ENCODE assay signal across 18 cellular contexts in genomic region chr5:57842376-57843015, GRCh38.
DNase-seq lines count a peak whose midpoint lies in the region; ATAC-seq and TF ChIP-seq lines count a peak whose summit lies in the region.
"Had no signal": no experiment of that assay in that cellular context is flagged by ENCODE, and none has a peak within 500 bp of the region (broad histone marks: within the 10 kb centered on the region; RNA-seq: fewer than 3 reads in every experiment).

No MANE protein-coding gene starts in this region.

- H2AFZ ChIP-seq in mammary epithelial cell (ENCODE audit: low read depth, low read length) = peak overlapping the region; percentile 44

- no peak for DNase-seq in AG04450 (ENCODE audit: low read depth, low spot score)
- peak; percentile 41 for DNase-seq in LHCN-M2 (ENCODE audit: low read depth)
- no peak for DNase-seq in mammary epithelial cell
- no peak for DNase-seq in activated T-cell treated with anti-CD3 and anti-CD28 coated beads for 4 hours
- DNase-seq in colonic mucosa = no peak
- DNase-seq: activated T-cell treated with anti-CD3 and anti-CD28 coated beads, Interleukin-2, amount 50 U/mL, for 4 hours; effector CD4-positive, alpha-beta T cell; left cardiac atrium; naive B cell; NCI-H187 treated with DMSO at 0.1 percent for 48 hours; stimulated activated CD4-positive, alpha-beta T cell treated with anti-CD3 and anti-CD28 coated beads, Interleukin-15, amount 100 ng/mL, for 24 hours; stomach; uterus had no signal

- no peak for ATAC-seq in HG03432 (IDR thresholded peaks at IDR 0.05; ENCODE audit: unreplicated experiment)
- no peak for ATAC-seq in HG02588 (IDR thresholded peaks at IDR 0.05; ENCODE audit: unreplicated experiment)
- ATAC-seq: activated T-cell treated with anti-CD3 and anti-CD28 coated beads, Interleukin-2, amount 50 U/mL, for 4 hours; GM12878 had no signal

- WGBS in mammary epithelial cell (ENCODE audit: low coverage, missing lambda C conversion rate) = 71% methylated on average over 3 of the region's 3 CpGs
- WGBS in mesodermal cell (ENCODE audit: insufficient coverage in 2 of 2), 2 experiments = 60% methylated on average over 1 of the region's 3 CpGs; no CpG with 5 or more reads in 1 of the 2 experiments

- peak overlapping the region; percentile 77 for H3K27ac ChIP-seq in AG04450 (ENCODE audit: low read depth, low read length)
- H3K27ac ChIP-seq in mammary epithelial cell (ENCODE audit: insufficient read depth, low read depth, low read length) = peak overlapping the region; percentile 99
- H3K27ac ChIP-seq in mesodermal cell (ENCODE audit: low read depth, low read length, severe bottlenecking) = peak overlapping the region; percentile 95
- H3K27ac ChIP-seq in colonic mucosa = no peak overlapping the region
- H3K27ac ChIP-seq: stomach, uterus had no signal

- no peaks in the 10 kb centered on the region for H3K27me3 ChIP-seq in AG04450 (ENCODE audit: control insufficient read depth, insufficient read depth, low read length)
- no peaks in the 10 kb centered on the region for H3K27me3 ChIP-seq in mammary epithelial cell (ENCODE audit: insufficient read depth, low read length)
- no peaks in the 10 kb centered on the region for H3K27me3 ChIP-seq in colonic mucosa
- H3K27me3 ChIP-seq: MG63, stomach, uterus had no signal

- in situ Hi-C loops in mammary epithelial cell (cut with MboI; ENCODE audit: low sequenced_read_pairs in 2 of 2) = no loop called here

- peaks cover 53% of the 10 kb centered on the region for H3K4me1 ChIP-seq in mammary epithelial cell (ENCODE audit: insufficient read depth, low read length)
- H3K4me1 ChIP-seq in mesodermal cell (ENCODE audit: control insufficient read depth, insufficient read depth, low read length, poor library complexity, severe bottlenecking) = peaks cover 34% of the 10 kb centered on the region
- H3K4me1 ChIP-seq in colonic mucosa = no peaks in the 10 kb centered on the region
- H3K4me1 ChIP-seq: uterus had no signal

- intact Hi-C loops in mammary epithelial cell (cut with micrococcal nuclease) = loop anchor here (2.0 kb wide), 1 partner anchor 20 kb away; no protein-coding TSS in a partner anchor
- intact Hi-C loops in colonic mucosa (cut with DNase I) = no loop called here

- TF ChIP-seq CTCF in AG04450 (IDR thresholded peaks at IDR 0.05; ENCODE audit: low read depth, low read length) = no peak
- no peak for TF ChIP-seq CTCF in mammary epithelial cell (conservative IDR thresholded peaks at IDR 0.05 in 1 of 2, IDR thresholded peaks at IDR 0.05 in 1 of 2; ENCODE audit: extremely low read depth in 1 of 2, insufficient read depth in 1 of 2, low read depth in 1 of 2, low read length in 2 of 2)
- TF ChIP-seq CTCF in colonic mucosa (IDR thresholded peaks at IDR 0.05) = no peak

- H3K79me2 ChIP-seq in mammary epithelial cell (ENCODE audit: insufficient read depth, low read length) = no peaks in the 10 kb centered on the region

- H3K36me3 ChIP-seq in mammary epithelial cell (ENCODE audit: insufficient read depth, low read length) (no peaks in the 10 kb centered on the region), mesodermal cell (ENCODE audit: control insufficient read depth, insufficient read depth, low read length) (no peaks in the 10 kb centered on the region), colonic mucosa (no peaks in the 10 kb centered on the region)
- H3K36me3 ChIP-seq: MG63, stomach, uterus had no signal

- H4K20me1 ChIP-seq in mammary epithelial cell (ENCODE audit: insufficient read depth, low read length) = no peaks in the 10 kb centered on the region

- peak overlapping the region; percentile 75 for H3K4me2 ChIP-seq in mammary epithelial cell (ENCODE audit: insufficient read depth, low read depth, low read length)

- no peak overlapping the region for H3K4me3 ChIP-seq in AG04450 (ENCODE audit: low read depth, low read length)
- no peak overlapping the region for H3K4me3 ChIP-seq in mammary epithelial cell (replicated peaks in 1 of 3; ENCODE audit: insufficient read depth in 1 of 3, low read depth in 2 of 3, low read length in 3 of 3)
- no peak overlapping the region for H3K4me3 ChIP-seq in mesodermal cell (ENCODE audit: extremely low read depth, insufficient read depth, low read length, poor library complexity, severe bottlenecking)
- H3K4me3 ChIP-seq in colonic mucosa = no peak overlapping the region
- H3K4me3 ChIP-seq: GM12878, MG63, stomach, uterus had no signal

- H3K9ac ChIP-seq in mammary epithelial cell (ENCODE audit: insufficient read depth, low read length) (peak overlapping the region; percentile 88), colonic mucosa (ENCODE audit: low read depth in 2 of 2, low read length in 2 of 2) (no peak overlapping the region)

- BruUV-seq in mammary epithelial cell (replicated peaks; lab: Mats Ljungman, UMichigan) = no TSS peak

- H3K9me3 ChIP-seq in AG04450 (ENCODE audit: control insufficient read depth, insufficient read depth, low read length) (no peaks in the 10 kb centered on the region), mammary epithelial cell (replicated peaks; ENCODE audit: insufficient read depth, low read length) (no peaks in the 10 kb centered on the region), mesodermal cell (ENCODE audit: control insufficient read depth, low read length) (no peaks in the 10 kb centered on the region), colonic mucosa (no peaks in the 10 kb centered on the region)
- H3K9me3 ChIP-seq: MG63, stomach, uterus had no signal

- CTCF ChIA-PET in AG04450 (lab: Charles Lee) (no interaction called here), mammary epithelial cell (lab: Charles Lee; ENCODE audit: low non-redundant PET) (interaction anchor here (0.6 to 0.9 kb wide), 2 partner anchors 63 to 566 kb away, joined by 3 to 7 read pairs; no protein-coding TSS in a partner anchor)

- dilution Hi-C loops in mammary epithelial cell (cut with HindIII; ENCODE audit: low sequenced_read_pairs) = no loop called here

- POLR2A ChIA-PET in AG04450 (lab: Yijun Ruan, JAX) = interaction anchor here (0.7 kb wide), 1 partner anchor 94 kb away, joined by 3 read pairs; no protein-coding TSS in a partner anchor
